In genomic region chr7:33428415-33428814, GRCh38 we compare ENCODE assay signal across 28 cellular contexts.
"Had no signal": no experiment of that assay in that cellular context is flagged by ENCODE, and none has a peak within 500 bp of the region (broad histone marks: within the 10 kb centered on the region; RNA-seq: fewer than 3 reads in every experiment).

No MANE protein-coding gene starts in this region.

- H3K9me3 ChIP-seq: esophagus muscularis mucosa had no signal

- DNase-seq: activated CD4-positive, alpha-beta memory T cell treated with anti-CD3 and anti-CD28 coated beads, Interleukin-2, amount 10 ng/mL, durations not matched to agents 7 days and 5 days; activated CD4-positive, alpha-beta T cell treated with anti-CD3 and anti-CD28 coated beads for 1 hour; activated CD4-positive, alpha-beta T cell treated with anti-CD3 and anti-CD28 coated beads for 4 hours; activated CD4-positive, alpha-beta T cell treated with anti-CD3 and anti-CD28 coated beads, Interleukin-2, amount 10 ng/mL, durations not matched to agents 7 days and 5 days; activated CD4-positive, alpha-beta T cell treated with anti-CD3 and anti-CD28 coated beads, Interleukin-2, amount 50 U/mL, for 4 hours; activated CD8-positive, alpha-beta memory T cell treated with anti-CD3 and anti-CD28 coated beads, Interleukin-2, amount 50 U/mL, for 48 hours; activated gamma-delta T cell; activated naive CD4-positive, alpha-beta T cell treated with anti-CD3 and anti-CD28 coated beads, Interleukin-2, amount 50 U/mL, for 16 hours; activated naive CD4-positive, alpha-beta T cell treated with Interleukin-2 at 50 U/mL for 16 hours; activated T-cell treated with anti-CD3 and anti-CD28 coated beads for 4 hours; activated T-cell treated with anti-CD3 and anti-CD28 coated beads, Interleukin-2, amount 50 U/mL, for 24 hours; activated T-cell treated with anti-CD3 and anti-CD28 coated beads, Interleukin-2, amount 50 U/mL, for 72 hours; amniotic stem cell; anterior cingulate cortex; brain microvascular endothelial cell; cortex of kidney; dermis blood vessel endothelial cell; effector CD4-positive, alpha-beta T cell; effector memory CD8-positive, alpha-beta T cell; erythroblast; foreskin melanocyte; head of caudate nucleus; T-helper 2 cell had no signal

- H3K27ac ChIP-seq: brain microvascular endothelial cell, esophagus muscularis mucosa, VCaP had no signal

- ATAC-seq: activated T-cell treated with anti-CD3 and anti-CD28 coated beads, Interleukin-2, amount 50 U/mL, for 72 hours; effector memory CD8-positive, alpha-beta T cell; WTC11 had no signal

- H3K27me3 ChIP-seq: brain microvascular endothelial cell, esophagus muscularis mucosa had no signal

- FAIRE-seq: astrocyte, bronchial epithelial cell had no signal

- H3K36me3 ChIP-seq: brain microvascular endothelial cell, esophagus muscularis mucosa had no signal

- H3K4me3 ChIP-seq: esophagus muscularis mucosa had no signal
